In genomic region chr4:77156533-77156911, GRCh38 we compare ENCODE assay signal across 8 cellular contexts. TPM values are rescaled to one million over a fixed set of nuclear protein-coding genes. Genes with fewer than 3 reads are reported as not detected.
DNase-seq lines count a peak whose midpoint lies in the region; TF ChIP-seq lines count a peak whose summit lies in the region.

No MANE protein-coding gene starts in this region.

- H3K9me3 Mint-ChIP-seq in neural crest cell = no peaks in the 10 kb centered on the region

- TF ChIP-seq CTCF in LNCaP clone FGC (IDR thresholded peaks at IDR 0.05; ENCODE audit: control insufficient read depth, extremely low read depth, insufficient read depth) = no peak
- no peak for TF ChIP-seq CTCF in foreskin fibroblast (IDR thresholded peaks at IDR 0.05; ENCODE audit: low read depth, low read length)
- no peak for TF ChIP-seq CTCF in neural crest cell (conservative IDR thresholded peaks at IDR 0.05)

- H3K9me3 ChIP-seq in stomach smooth muscle (ENCODE audit: control insufficient read depth in 2 of 2, low read length in 2 of 2) = no peaks in the 10 kb centered on the region

- peaks cover 3% of the 10 kb centered on the region for H3K36me3 Mint-ChIP-seq in neural crest cell (ENCODE audit: low read depth)

- H3K4me3 ChIP-seq in LNCaP clone FGC (ENCODE audit: low read depth, low read length) (peak overlapping the region; percentile 90), foreskin fibroblast (ENCODE audit: low read depth in 1 of 2, low read length in 2 of 2) (peak overlapping the region; percentile 92 to 93), stomach smooth muscle (ENCODE audit: low read length in 2 of 2) (peak overlapping the region; percentile 84 to 98)

- H3K27ac ChIP-seq in stomach smooth muscle (ENCODE audit: low read length) = peak overlapping the region; percentile 79

- H3K4me3 Mint-ChIP-seq in neural crest cell = peak overlapping the region; percentile 98

- no peaks in the 10 kb centered on the region for H3K27me3 ChIP-seq in stomach smooth muscle (ENCODE audit: control insufficient read depth in 1 of 2, insufficient read depth in 2 of 2, low read length in 2 of 2)

- H3K27me3 Mint-ChIP-seq in neural crest cell (ENCODE audit: low read depth) = peaks cover 3% of the 10 kb centered on the region

- H3K36me3 ChIP-seq in stomach smooth muscle (ENCODE audit: control insufficient read depth in 2 of 2, insufficient read depth in 2 of 2, low read length in 2 of 2) = no peaks in the 10 kb centered on the region

- peak overlapping the region; percentile 73 to 84 for H3K9ac ChIP-seq in stomach smooth muscle (ENCODE audit: low read length in 2 of 2)

- peaks cover 7% of the 10 kb centered on the region for H3K4me1 ChIP-seq in stomach smooth muscle (ENCODE audit: control insufficient read depth, insufficient read depth, low read length)

- H3K27ac Mint-ChIP-seq in neural crest cell (ENCODE audit: unreplicated experiment) = peak overlapping the region; percentile 100

- peaks cover 49% of the 10 kb centered on the region for H3K4me1 Mint-ChIP-seq in neural crest cell

- peak; percentile 99 for DNase-seq in ELR (ENCODE audit: low read depth)
- DNase-seq in H4 (ENCODE audit: low spot score) = peak; percentile 99
- DNase-seq in LNCaP clone FGC (ENCODE audit: low read depth) = peak; percentile 100
- DNase-seq in RPMI8226 = peak; percentile 95
- peak; percentile 95 for DNase-seq in activated gamma-delta T cell treated with anti-CD3 and anti-CD28 coated beads, Interleukin-2, amount 50 U/mL, for 16 hours (ENCODE audit: low read depth)
- peak; percentile 99 for DNase-seq in foreskin fibroblast
- peak; percentile 85 for DNase-seq in neural crest cell (ENCODE audit: low read depth, low spot score)

RNA-seq across cellular contexts. Expression of gene CCNG2, which starts 0.5 kb away (rescaled TPM):
- total RNA-seq in H4 (2014; rRNA removed; shearing (Covaris generic)) = 21.3 and 23.0 TPM in 2 replicates
- total RNA-seq in neural crest cell = 57.2 and 58.8 TPM in 2 replicates

Comparison
In these comparisons a context has a peak if more than half of its experiments do, and no peak if none do; other contexts are left out.
1. Peak in every context shown above with its lines: DNase-seq, H3K4me3 ChIP-seq and H3K27ac ChIP-seq.